Comparison of ENCODE assay signal across 30 cellular contexts in the genomic region with DNA sequence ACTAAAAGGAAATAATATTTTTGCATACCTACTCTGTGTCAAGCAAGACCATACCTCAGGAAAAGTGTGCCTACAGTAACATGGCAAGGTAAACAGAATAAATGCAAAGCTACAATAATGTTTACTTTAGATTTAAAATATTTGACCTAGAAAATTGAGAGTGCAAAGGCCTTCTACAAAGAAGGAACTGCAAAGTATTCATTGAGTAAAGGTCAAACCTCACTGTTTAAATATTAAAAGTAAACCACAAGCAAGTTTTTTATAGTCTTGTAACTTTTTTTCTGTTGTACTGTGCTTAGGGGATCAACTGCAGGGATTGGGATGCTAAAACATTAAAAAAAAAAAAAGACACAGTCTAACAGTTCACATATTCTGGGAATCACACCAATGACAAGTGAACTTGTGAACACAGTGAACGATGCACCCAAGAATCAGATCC. TPM values are rescaled to one million over a fixed set of nuclear protein-coding genes. Genes with fewer than 3 reads are reported as not detected.
DNase-seq lines count a peak whose midpoint lies in the region; ATAC-seq and FAIRE-seq lines count a peak whose summit lies in the region.
"Had no signal": no experiment of that assay in that cellular context is flagged by ENCODE, and none has a peak within 500 bp of the region (broad histone marks: within the 10 kb centered on the region; RNA-seq: fewer than 3 reads in every experiment).

No MANE protein-coding gene starts in this region.

- H3K36me3 Mint-ChIP-seq in activated T-cell treated with anti-CD3 and anti-CD28 coated beads, Interleukin-2, amount 50 U/mL, for 24 hours (ENCODE audit: low read depth) = peaks cover 82% of the 10 kb centered on the region

- H3K27ac Mint-ChIP-seq in activated T-cell treated with anti-CD3 and anti-CD28 coated beads, Interleukin-2, amount 50 U/mL, for 24 hours = no peak overlapping the region
- H3K27ac Mint-ChIP-seq: activated CD4-positive, alpha-beta T cell treated with anti-CD3 and anti-CD28 coated beads, Interleukin-2, amount 10 ng/mL, durations not matched to agents 7 days and 5 days; activated CD8-positive, alpha-beta memory T cell treated with anti-CD3 and anti-CD28 coated beads, Interleukin-2, amount 10 ng/mL, durations not matched to agents 7 days and 5 days; activated naive CD4-positive, alpha-beta T cell treated with anti-CD3 and anti-CD28 coated beads, Interleukin-2, amount 10 ng/mL, durations not matched to agents 7 days and 5 days; activated T-helper 1 cell treated with anti-CD3 and anti-CD28 coated beads, Interleukin-12 subunit alpha, Interleukin-12 subunit beta, Interleukin-2, Interleukin-4 antibody, amounts not matched to agents 30 ng/mL and 10 ng/mL and 1 ng/mL, durations not matched to agents 14 hours and 24 hours and 36 hours; CD4-positive, alpha-beta memory T cell; endodermal cell; nephron progenitor cell; T-helper 2 cell treated with Interferon-gamma antibody and Interleukin-4, amounts not matched to agents 5 μg/mL and 100 μg/mL, for 36 hours had no signal

- peak; percentile 7 for DNase-seq in SIG-M5 treated with dmso at 0.1 percent for 504 hours (lab: John Stamatoyannopoulos, UW; ENCODE audit: unreplicated experiment)
- DNase-seq in SIG-M5 (lab: John Stamatoyannopoulos, UW) = no peak
- DNase-seq in HT-29 (ENCODE audit: low spot score) = peak; percentile 52
- no peak for DNase-seq in activated T-cell treated with anti-CD3 and anti-CD28 coated beads, Interleukin-2, amount 50 U/mL, for 24 hours
- no peak for DNase-seq in activated T-cell treated with anti-CD3 and anti-CD28 coated beads, Interleukin-2, amount 50 U/mL, for 1 hour
- DNase-seq: activated CD4-positive, alpha-beta T cell treated with anti-CD3 and anti-CD28 coated beads, Interleukin-2, amount 10 ng/mL, durations not matched to agents 7 days and 5 days; activated CD8-positive, alpha-beta memory T cell treated with anti-CD3 and anti-CD28 coated beads, Interleukin-2, amount 10 ng/mL, durations not matched to agents 7 days and 5 days; activated naive CD4-positive, alpha-beta T cell treated with anti-CD3 and anti-CD28 coated beads, Interleukin-2, amount 10 ng/mL, durations not matched to agents 7 days and 5 days; AML-193; CD4-positive, alpha-beta memory T cell; colonic mucosa; endodermal cell; lower lobe of right lung; NCI-H1092 treated with DMSO at 0.1 percent for 48 hours; NCI-H1930; NCI-H69; nephron progenitor cell; ovary; right cardiac atrium; RPMI8226; stimulated activated CD4-positive, alpha-beta T cell treated with anti-CD3 and anti-CD28 coated beads, Interleukin-4, amount 100 ng/mL, for 4 hours; stimulated activated naive CD4-positive, alpha-beta T cell treated with Interleukin-2 at 50 U/mL for 16 hours; tibial artery had no signal

- peak; percentile 62 for FAIRE-seq in islet of Langerhans (lab: Jason Lieb, UNC)
- FAIRE-seq: bronchial epithelial cell, frontal cortex had no signal

- peaks cover under 1% of the 10 kb centered on the region for H3K9me3 Mint-ChIP-seq in activated T-cell treated with anti-CD3 and anti-CD28 coated beads, Interleukin-2, amount 50 U/mL, for 24 hours
- H3K9me3 Mint-ChIP-seq: activated naive CD4-positive, alpha-beta T cell treated with anti-CD3 and anti-CD28 coated beads, Interleukin-2, amount 10 ng/mL, durations not matched to agents 7 days and 5 days; endodermal cell had no signal

- no peak overlapping the region for H3K4me3 Mint-ChIP-seq in activated T-cell treated with anti-CD3 and anti-CD28 coated beads, Interleukin-2, amount 50 U/mL, for 24 hours
- H3K4me3 Mint-ChIP-seq: activated CD4-positive, alpha-beta T cell treated with anti-CD3 and anti-CD28 coated beads, Interleukin-2, amount 10 ng/mL, durations not matched to agents 7 days and 5 days; activated CD8-positive, alpha-beta memory T cell treated with anti-CD3 and anti-CD28 coated beads, Interleukin-2, amount 10 ng/mL, durations not matched to agents 7 days and 5 days; activated naive CD4-positive, alpha-beta T cell treated with anti-CD3 and anti-CD28 coated beads, Interleukin-2, amount 10 ng/mL, durations not matched to agents 7 days and 5 days; activated T-helper 1 cell treated with anti-CD3 and anti-CD28 coated beads, Interleukin-12 subunit alpha, Interleukin-12 subunit beta, Interleukin-2, Interleukin-4 antibody, amounts not matched to agents 30 ng/mL and 10 ng/mL and 1 ng/mL, durations not matched to agents 14 hours and 24 hours and 36 hours; CD4-positive, alpha-beta memory T cell; endodermal cell; nephron progenitor cell; T-helper 2 cell treated with Interferon-gamma antibody and Interleukin-4, amounts not matched to agents 5 μg/mL and 100 μg/mL, for 36 hours had no signal

- ATAC-seq in HG03095 (IDR thresholded peaks at IDR 0.05; ENCODE audit: unreplicated experiment) (no peak), HG03342 (IDR thresholded peaks at IDR 0.05; ENCODE audit: unreplicated experiment) (no peak)
- ATAC-seq: activated CD8-positive, alpha-beta memory T cell treated with anti-CD3 and anti-CD28 coated beads, Interleukin-2, amount 10 ng/mL, durations not matched to agents 7 days and 5 days; lower lobe of right lung; right cardiac atrium had no signal

- no peaks in the 10 kb centered on the region for H3K27me3 Mint-ChIP-seq in activated T-cell treated with anti-CD3 and anti-CD28 coated beads, Interleukin-2, amount 50 U/mL, for 24 hours
- H3K27me3 Mint-ChIP-seq: activated CD4-positive, alpha-beta T cell treated with anti-CD3 and anti-CD28 coated beads, Interleukin-2, amount 10 ng/mL, durations not matched to agents 7 days and 5 days; activated CD8-positive, alpha-beta memory T cell treated with anti-CD3 and anti-CD28 coated beads, Interleukin-2, amount 10 ng/mL, durations not matched to agents 7 days and 5 days; activated naive CD4-positive, alpha-beta T cell treated with anti-CD3 and anti-CD28 coated beads, Interleukin-2, amount 10 ng/mL, durations not matched to agents 7 days and 5 days; CD4-positive, alpha-beta memory T cell had no signal

- H3K4me1 Mint-ChIP-seq in activated T-cell treated with anti-CD3 and anti-CD28 coated beads, Interleukin-2, amount 50 U/mL, for 24 hours (ENCODE audit: low read depth) = peaks cover 6% of the 10 kb centered on the region
- H3K4me1 Mint-ChIP-seq: activated naive CD4-positive, alpha-beta T cell treated with anti-CD3 and anti-CD28 coated beads, Interleukin-2, amount 10 ng/mL, durations not matched to agents 7 days and 5 days; endodermal cell; nephron progenitor cell had no signal

RNA-seq across cellular contexts. Expression of a gene that starts 48.8 kb away (rescaled TPM):
- total RNA-seq in HT-29 (2014; rRNA removed; shearing (Covaris generic)) = 3.7 and 4.0 TPM in 2 replicates

Comparison
In these comparisons a context has a peak if more than half of its experiments do, and no peak if none do; other contexts are left out.
1. DNase-seq: peak in SIG-M5 treated with dmso at 0.1 percent for 504 hours (single experiment) and HT-29 (single experiment); none in SIG-M5 (single experiment), activated T-cell treated with anti-CD3 and anti-CD28 coated beads, Interleukin-2, amount 50 U/mL, for 24 hours (single experiment) and activated T-cell treated with anti-CD3 and anti-CD28 coated beads, Interleukin-2, amount 50 U/mL, for 1 hour (single experiment).